In the genomic region with DNA sequence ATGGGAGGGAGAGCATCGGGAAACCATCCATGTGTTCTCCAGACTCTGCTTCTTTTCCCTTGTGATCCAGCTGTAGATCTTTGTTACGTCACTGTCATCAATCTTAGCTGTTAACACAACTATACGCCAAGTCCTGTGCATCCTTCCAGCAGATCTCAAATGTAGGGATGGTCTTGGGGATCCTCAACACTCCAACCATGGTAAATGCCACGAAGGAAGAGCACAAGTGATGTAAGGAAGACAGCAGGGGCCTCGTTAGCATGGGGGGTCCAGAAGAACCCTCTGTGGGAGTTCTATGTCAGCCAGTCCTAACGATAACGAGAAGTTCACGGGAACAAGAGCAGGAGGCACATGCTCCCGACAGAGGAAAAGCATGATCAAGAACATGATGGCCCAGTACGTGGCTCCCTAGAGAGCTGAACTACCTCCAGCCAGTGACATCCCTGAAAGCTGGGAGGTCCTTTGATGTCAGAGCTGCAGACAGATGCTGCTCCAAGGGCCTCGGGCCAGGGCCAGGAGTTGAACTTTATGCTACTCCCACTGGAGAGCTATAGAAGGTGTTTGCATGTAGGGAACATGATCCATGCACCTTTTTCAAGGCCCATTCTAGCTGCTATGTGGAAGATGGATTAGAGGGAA, we compare ENCODE assay signal across 1 cellular context.
TF ChIP-seq lines count a peak whose summit lies in the region.

No MANE protein-coding gene starts in this region.

TF ChIP-seq in HepG2, 621 proteins besides CTCF, POLR2A, EP300 and RAD21 (continued from another document and continues in another):
- TF ChIP-seq, protein P1, sequence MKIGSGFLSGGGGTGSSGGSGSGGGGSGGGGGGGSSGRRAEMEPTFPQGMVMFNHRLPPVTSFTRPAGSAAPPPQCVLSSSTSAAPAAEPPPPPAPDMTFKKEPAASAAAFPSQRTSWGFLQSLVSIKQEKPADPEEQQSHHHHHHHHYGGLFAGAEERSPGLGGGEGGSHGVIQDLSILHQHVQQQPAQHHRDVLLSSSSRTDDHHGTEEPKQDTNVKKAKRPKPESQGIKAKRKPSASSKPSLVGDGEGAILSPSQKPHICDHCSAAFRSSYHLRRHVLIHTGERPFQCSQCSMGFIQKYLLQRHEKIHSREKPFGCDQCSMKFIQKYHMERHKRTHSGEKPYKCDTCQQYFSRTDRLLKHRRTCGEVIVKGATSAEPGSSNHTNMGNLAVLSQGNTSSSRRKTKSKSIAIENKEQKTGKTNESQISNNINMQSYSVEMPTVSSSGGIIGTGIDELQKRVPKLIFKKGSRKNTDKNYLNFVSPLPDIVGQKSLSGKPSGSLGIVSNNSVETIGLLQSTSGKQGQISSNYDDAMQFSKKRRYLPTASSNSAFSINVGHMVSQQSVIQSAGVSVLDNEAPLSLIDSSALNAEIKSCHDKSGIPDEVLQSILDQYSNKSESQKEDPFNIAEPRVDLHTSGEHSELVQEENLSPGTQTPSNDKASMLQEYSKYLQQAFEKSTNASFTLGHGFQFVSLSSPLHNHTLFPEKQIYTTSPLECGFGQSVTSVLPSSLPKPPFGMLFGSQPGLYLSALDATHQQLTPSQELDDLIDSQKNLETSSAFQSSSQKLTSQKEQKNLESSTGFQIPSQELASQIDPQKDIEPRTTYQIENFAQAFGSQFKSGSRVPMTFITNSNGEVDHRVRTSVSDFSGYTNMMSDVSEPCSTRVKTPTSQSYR (CRISPR knock-in tag; IDR thresholded peaks at IDR 0.05; ENCODE audit: borderline replicate concordance), result peak; percentile 31; the same call in 1 of the 2 replicates
- TF ChIP-seq, protein P2, sequence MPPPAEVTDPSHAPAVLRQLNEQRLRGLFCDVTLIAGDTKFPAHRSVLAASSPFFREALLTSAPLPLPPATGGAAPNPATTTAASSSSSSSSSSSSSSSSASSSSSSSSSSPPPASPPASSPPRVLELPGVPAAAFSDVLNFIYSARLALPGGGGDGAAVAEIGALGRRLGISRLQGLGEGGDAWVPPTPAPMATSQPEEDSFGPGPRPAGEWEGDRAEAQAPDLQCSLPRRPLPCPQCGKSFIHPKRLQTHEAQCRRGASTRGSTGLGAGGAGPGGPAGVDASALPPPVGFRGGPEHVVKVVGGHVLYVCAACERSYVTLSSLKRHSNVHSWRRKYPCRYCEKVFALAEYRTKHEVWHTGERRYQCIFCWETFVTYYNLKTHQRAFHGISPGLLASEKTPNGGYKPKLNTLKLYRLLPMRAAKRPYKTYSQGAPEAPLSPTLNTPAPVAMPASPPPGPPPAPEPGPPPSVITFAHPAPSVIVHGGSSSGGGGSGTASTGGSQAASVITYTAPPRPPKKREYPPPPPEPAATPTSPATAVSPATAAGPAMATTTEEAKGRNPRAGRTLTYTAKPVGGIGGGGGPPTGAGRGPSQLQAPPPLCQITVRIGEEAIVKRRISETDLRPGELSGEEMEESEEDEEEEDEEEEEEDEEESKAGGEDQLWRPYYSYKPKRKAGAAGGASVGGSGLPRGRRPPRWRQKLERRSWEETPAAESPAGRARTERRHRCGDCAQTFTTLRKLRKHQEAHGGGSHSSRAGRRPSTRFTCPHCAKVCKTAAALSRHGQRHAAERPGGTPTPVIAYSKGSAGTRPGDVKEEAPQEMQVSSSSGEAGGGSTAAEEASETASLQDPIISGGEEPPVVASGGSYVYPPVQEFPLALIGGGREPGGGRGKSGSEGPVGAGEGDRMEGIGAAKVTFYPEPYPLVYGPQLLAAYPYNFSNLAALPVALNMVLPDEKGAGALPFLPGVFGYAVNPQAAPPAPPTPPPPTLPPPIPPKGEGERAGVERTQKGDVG (CRISPR knock-in tag; IDR thresholded peaks at IDR 0.05; ENCODE audit: borderline replicate concordance), result 0 out of 2 replicates have a peak, but pooled peaks have one; percentile 30
- TF ChIP-seq PITX1 (CRISPR knock-in tag; IDR thresholded peaks at IDR 0.05), result peak; percentile 21; the same call in 1 of the 2 replicates
- peak; percentile 83; the same call in 1 of the 2 replicates for TF ChIP-seq SSRP1 (CRISPR knock-in tag; IDR thresholded peaks at IDR 0.05)
- no peak for TF ChIP-seq NFE2L2 (IDR thresholded peaks at IDR 0.05; ENCODE audit: low read length)
- no peak for TF ChIP-seq NFIC (IDR thresholded peaks at IDR 0.05; ENCODE audit: low read length)
- TF ChIP-seq, protein P3, sequence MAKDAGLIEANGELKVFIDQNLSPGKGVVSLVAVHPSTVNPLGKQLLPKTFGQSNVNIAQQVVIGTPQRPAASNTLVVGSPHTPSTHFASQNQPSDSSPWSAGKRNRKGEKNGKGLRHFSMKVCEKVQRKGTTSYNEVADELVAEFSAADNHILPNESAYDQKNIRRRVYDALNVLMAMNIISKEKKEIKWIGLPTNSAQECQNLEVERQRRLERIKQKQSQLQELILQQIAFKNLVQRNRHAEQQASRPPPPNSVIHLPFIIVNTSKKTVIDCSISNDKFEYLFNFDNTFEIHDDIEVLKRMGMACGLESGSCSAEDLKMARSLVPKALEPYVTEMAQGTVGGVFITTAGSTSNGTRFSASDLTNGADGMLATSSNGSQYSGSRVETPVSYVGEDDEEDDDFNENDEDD (CRISPR knock-in tag; IDR thresholded peaks at IDR 0.05; ENCODE audit: borderline replicate concordance), result peak; percentile 39; the same call in 1 of the 2 replicates
- no peak for TF ChIP-seq ZNF20 (CRISPR knock-in tag; IDR thresholded peaks at IDR 0.05)
- TF ChIP-seq ZNF598 (CRISPR knock-in tag; IDR thresholded peaks at IDR 0.05; ENCODE audit: borderline replicate concordance), result peak; percentile 49; the same call in 1 of the 2 replicates
- TF ChIP-seq PRMT3 (CRISPR knock-in tag; IDR thresholded peaks at IDR 0.05; ENCODE audit: borderline replicate concordance, low read depth), result no peak
- TF ChIP-seq SKI (IDR thresholded peaks at IDR 0.05; ENCODE audit: partially characterized antibody), result peak; percentile 51
- TF ChIP-seq KAT7 (CRISPR knock-in tag; IDR thresholded peaks at IDR 0.05; ENCODE audit: borderline replicate concordance), result no peak
- peak; percentile 57; the same call in 1 of the 2 replicates for TF ChIP-seq ZMYM4 (CRISPR knock-in tag; IDR thresholded peaks at IDR 0.05)
- TF ChIP-seq EED (CRISPR knock-in tag; IDR thresholded peaks at IDR 0.05), result no peak
- peak; percentile 96 for TF ChIP-seq PPARG (CRISPR knock-in tag; conservative IDR thresholded peaks at IDR 0.05)
- TF ChIP-seq LCORL (IDR thresholded peaks at IDR 0.05), result no peak
- TF ChIP-seq LCORL (CRISPR knock-in tag; IDR thresholded peaks at IDR 0.05), result no peak
- 0 out of 2 replicates have a peak, but pooled peaks have one; percentile 40 for TF ChIP-seq ZC3H13 (CRISPR knock-in tag; IDR thresholded peaks at IDR 0.05)
- TF ChIP-seq ZNF747 (CRISPR knock-in tag; IDR thresholded peaks at IDR 0.05; ENCODE audit: borderline replicate concordance), result no peak
- TF ChIP-seq, protein P4, sequence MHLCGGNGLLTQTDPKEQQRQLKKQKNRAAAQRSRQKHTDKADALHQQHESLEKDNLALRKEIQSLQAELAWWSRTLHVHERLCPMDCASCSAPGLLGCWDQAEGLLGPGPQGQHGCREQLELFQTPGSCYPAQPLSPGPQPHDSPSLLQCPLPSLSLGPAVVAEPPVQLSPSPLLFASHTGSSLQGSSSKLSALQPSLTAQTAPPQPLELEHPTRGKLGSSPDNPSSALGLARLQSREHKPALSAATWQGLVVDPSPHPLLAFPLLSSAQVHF (CRISPR knock-in tag; IDR thresholded peaks at IDR 0.05), result no peak
- TF ChIP-seq ZNF343 (CRISPR knock-in tag; IDR thresholded peaks at IDR 0.05), result no peak
- peak; percentile 64 for TF ChIP-seq SAP130 (CRISPR knock-in tag; IDR thresholded peaks at IDR 0.05; ENCODE audit: low read depth)
- no peak for TF ChIP-seq AGO1 (IDR thresholded peaks at IDR 0.05; ENCODE audit: low read depth, low read length, poor library complexity, severe bottlenecking)
- no peak for TF ChIP-seq AKAP8 (CRISPR knock-in tag; IDR thresholded peaks at IDR 0.05)
- TF ChIP-seq KDM1A (CRISPR knock-in tag; IDR thresholded peaks at IDR 0.05), result 0 out of 2 replicates have a peak, but pooled peaks have one; percentile 26
- TF ChIP-seq, protein P5, sequence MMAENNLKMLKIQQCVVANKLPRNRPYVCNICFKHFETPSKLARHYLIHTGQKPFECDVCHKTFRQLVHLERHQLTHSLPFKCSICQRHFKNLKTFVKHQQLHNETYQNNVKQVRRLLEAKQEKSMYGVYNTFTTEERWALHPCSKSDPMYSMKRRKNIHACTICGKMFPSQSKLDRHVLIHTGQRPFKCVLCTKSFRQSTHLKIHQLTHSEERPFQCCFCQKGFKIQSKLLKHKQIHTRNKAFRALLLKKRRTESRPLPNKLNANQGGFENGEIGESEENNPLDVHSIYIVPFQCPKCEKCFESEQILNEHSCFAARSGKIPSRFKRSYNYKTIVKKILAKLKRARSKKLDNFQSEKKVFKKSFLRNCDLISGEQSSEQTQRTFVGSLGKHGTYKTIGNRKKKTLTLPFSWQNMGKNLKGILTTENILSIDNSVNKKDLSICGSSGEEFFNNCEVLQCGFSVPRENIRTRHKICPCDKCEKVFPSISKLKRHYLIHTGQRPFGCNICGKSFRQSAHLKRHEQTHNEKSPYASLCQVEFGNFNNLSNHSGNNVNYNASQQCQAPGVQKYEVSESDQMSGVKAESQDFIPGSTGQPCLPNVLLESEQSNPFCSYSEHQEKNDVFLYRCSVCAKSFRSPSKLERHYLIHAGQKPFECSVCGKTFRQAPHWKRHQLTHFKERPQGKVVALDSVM (CRISPR knock-in tag; IDR thresholded peaks at IDR 0.05), result no peak
- TF ChIP-seq KAT2B (IDR thresholded peaks at IDR 0.05; ENCODE audit: borderline replicate concordance, low read depth, low read length), result no peak
- TF ChIP-seq, protein P6, sequence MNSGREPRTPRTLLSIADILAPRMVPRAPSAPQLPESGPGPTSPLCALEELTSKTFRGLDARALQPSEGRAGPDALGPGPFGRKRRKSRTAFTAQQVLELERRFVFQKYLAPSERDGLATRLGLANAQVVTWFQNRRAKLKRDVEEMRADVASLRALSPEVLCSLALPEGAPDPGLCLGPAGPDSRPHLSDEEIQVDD (CRISPR knock-in tag; IDR thresholded peaks at IDR 0.05; ENCODE audit: borderline replicate concordance), result no peak
- TF ChIP-seq, protein P7, sequence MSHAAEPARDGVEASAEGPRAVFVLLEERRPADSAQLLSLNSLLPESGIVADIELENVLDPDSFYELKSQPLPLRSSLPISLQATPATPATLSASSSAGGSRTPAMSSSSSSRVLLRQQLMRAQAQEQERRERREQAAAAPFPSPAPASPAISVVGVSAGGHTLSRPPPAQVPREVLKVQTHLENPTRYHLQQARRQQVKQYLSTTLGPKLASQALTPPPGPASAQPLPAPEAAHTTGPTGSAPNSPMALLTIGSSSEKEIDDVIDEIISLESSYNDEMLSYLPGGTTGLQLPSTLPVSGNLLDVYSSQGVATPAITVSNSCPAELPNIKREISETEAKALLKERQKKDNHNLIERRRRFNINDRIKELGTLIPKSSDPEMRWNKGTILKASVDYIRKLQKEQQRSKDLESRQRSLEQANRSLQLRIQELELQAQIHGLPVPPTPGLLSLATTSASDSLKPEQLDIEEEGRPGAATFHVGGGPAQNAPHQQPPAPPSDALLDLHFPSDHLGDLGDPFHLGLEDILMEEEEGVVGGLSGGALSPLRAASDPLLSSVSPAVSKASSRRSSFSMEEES (CRISPR knock-in tag; IDR thresholded peaks at IDR 0.05), result peak; percentile 61; the same call in 1 of the 2 replicates
- TF ChIP-seq ZNF589 (CRISPR knock-in tag; conservative IDR thresholded peaks at IDR 0.05), result 0 out of 2 replicates have a peak, but pooled peaks have one; percentile 13
- 0 out of 2 replicates have a peak, but pooled peaks have one; percentile 34 for TF ChIP-seq DPF2 (CRISPR knock-in tag; IDR thresholded peaks at IDR 0.05; ENCODE audit: borderline replicate concordance, low read depth)
- 0 out of 2 replicates have a peak, but pooled peaks have one; percentile 24 for TF ChIP-seq ZBTB21 (CRISPR knock-in tag; IDR thresholded peaks at IDR 0.05)
- TF ChIP-seq, protein P8, sequence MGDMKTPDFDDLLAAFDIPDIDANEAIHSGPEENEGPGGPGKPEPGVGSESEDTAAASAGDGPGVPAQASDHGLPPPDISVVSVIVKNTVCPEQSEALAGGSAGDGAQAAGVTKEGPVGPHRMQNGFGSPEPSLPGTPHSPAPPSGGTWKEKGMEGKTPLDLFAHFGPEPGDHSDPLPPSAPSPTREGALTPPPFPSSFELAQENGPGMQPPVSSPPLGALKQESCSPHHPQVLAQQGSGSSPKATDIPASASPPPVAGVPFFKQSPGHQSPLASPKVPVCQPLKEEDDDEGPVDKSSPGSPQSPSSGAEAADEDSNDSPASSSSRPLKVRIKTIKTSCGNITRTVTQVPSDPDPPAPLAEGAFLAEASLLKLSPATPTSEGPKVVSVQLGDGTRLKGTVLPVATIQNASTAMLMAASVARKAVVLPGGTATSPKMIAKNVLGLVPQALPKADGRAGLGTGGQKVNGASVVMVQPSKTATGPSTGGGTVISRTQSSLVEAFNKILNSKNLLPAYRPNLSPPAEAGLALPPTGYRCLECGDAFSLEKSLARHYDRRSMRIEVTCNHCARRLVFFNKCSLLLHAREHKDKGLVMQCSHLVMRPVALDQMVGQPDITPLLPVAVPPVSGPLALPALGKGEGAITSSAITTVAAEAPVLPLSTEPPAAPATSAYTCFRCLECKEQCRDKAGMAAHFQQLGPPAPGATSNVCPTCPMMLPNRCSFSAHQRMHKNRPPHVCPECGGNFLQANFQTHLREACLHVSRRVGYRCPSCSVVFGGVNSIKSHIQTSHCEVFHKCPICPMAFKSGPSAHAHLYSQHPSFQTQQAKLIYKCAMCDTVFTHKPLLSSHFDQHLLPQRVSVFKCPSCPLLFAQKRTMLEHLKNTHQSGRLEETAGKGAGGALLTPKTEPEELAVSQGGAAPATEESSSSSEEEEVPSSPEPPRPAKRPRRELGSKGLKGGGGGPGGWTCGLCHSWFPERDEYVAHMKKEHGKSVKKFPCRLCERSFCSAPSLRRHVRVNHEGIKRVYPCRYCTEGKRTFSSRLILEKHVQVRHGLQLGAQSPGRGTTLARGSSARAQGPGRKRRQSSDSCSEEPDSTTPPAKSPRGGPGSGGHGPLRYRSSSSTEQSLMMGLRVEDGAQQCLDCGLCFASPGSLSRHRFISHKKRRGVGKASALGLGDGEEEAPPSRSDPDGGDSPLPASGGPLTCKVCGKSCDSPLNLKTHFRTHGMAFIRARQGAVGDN (CRISPR knock-in tag; IDR thresholded peaks at IDR 0.05), result peak; percentile 80
- TF ChIP-seq SPEN (CRISPR knock-in tag; IDR thresholded peaks at IDR 0.05; ENCODE audit: low read depth), result peak; percentile 39; the same call in 1 of the 2 replicates
- TF ChIP-seq HOXD1 (CRISPR knock-in tag; IDR thresholded peaks at IDR 0.05), result no peak
